1 cellular context compared by ENCODE assay signal in the genomic region with DNA sequence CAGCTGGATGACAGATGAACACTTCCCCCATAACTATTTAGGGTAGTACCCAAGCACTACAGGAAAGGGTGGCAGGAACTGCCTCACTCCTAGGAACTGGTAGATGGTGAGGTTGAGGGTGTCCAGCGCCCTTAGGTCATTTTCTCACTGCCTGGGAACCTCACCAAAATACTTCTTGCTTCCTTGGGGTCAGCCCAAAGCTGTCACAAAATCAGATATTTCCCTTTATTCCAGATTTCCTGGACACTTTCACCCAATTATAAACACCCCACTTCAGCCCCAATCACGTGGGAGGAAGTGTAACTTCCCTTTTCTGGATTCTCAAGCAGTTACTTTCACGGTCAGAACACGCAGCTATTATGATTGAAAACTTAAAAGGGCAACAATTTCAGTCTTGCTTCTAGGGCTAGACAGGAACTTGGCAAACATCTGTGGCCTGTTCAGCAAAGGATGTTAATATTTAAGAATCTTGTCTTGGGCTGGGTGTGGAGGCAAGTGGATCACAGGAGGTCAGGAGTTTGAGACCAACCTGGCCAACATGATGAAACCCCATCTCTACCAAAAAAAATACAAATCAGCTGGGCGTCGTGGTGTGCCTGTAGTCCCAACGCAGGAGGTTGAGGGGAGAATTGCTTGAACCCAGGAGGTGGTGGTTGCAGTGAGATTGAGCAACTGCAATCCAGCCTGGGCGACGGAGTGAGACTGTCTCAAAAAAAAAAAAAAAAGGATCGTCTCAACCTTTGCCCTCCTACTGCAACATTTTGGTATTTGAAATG.
TF ChIP-seq lines count a peak whose summit lies in the region.

No MANE protein-coding gene starts in this region.

TF ChIP-seq in neural cell, 6 proteins besides CTCF, POLR2A, EP300 and RAD21 (continued from another document):
- TF ChIP-seq REST (IDR thresholded peaks at IDR 0.05; ENCODE audit: borderline replicate concordance) (no peak), EZH2 (IDR thresholded peaks at IDR 0.05; ENCODE audit: borderline replicate concordance, insufficient read depth, low read length, poor library complexity, severe bottlenecking) (no peak)
TF ChIP-seq in neural cell: peak in this region for 1.
